8 cellular contexts compared by ENCODE assay signal in the genomic region with DNA sequence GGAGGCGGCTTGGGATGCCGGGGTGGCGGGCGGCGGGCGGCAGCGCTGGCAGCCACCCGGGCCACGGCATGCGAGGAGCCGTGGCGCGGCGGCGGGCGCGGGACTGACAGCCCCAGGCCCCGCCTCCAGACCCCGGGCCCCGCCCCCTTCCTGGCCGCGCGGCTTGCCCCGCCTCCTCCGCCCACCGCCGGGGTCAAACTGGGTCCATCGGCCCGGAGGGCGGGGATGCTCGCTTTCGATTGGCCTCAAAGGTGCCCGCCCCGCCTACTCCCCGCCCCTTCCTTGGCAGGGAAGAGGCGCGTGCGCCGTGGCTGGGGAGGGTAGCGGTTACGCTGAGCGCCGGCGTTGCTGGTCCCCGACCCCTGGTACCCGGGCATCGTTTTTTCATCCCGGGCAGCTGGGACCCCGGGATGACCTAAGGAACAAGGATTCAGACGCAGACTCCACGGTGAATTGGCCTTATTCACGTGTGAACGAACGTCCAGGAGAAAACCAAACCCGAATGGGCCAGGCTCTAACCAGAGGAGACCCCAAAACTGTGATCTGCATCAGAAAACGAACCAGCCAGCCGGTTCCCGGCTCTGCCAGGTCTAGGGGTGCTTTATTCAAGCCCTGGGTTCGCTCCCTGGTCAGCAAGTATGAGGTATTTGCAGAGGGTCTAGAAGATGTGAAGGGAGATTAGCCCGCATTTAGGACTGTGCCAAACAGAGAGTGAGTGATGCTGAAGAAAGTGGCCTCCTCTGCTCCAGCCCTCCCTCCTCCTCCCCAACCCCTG.
DNase-seq lines count a peak whose midpoint lies in the region; ATAC-seq lines count a peak whose summit lies in the region.

No MANE protein-coding gene starts in this region.

- DNase-seq in CMK (ENCODE audit: low read depth), result peak; percentile 82
- peak; percentile 91 for DNase-seq in HPDE6-E6E7 (ENCODE audit: extremely low spot score)
- peak; percentile 78 for DNase-seq in NCI-H82 treated with DMSO at 0.1 percent for 48 hours (lab: John Stamatoyannopoulos, UW; ENCODE audit: unreplicated experiment)
- DNase-seq in activated CD8-positive, alpha-beta memory T cell treated with anti-CD3 and anti-CD28 coated beads for 1 hour (ENCODE audit: extremely low read depth in 1 of 2, low read depth in 1 of 2), result peak; percentile 91 to 98
- peak; percentile 94 to 95 (median 95) for DNase-seq in effector memory CD4-positive, alpha-beta T cell
- peak; percentile 97 for DNase-seq in medulla oblongata (ENCODE audit: extremely low spot score)
- peak; percentile 98 to 99 (median 98) for DNase-seq in stimulated activated CD4-positive, alpha-beta T cell treated with anti-CD3 and anti-CD28 coated beads, TNF-alpha, amount 100 ng/mL, for 4 hours (ENCODE audit: low read depth in 3 of 3)

- H3K27ac ChIP-seq in effector memory CD4-positive, alpha-beta T cell (ENCODE audit: insufficient read depth, low read length, poor library complexity, severe bottlenecking), result peak overlapping the region; percentile 62

- no peaks in the 10 kb centered on the region for H3K36me3 ChIP-seq in effector memory CD4-positive, alpha-beta T cell (ENCODE audit: control insufficient read depth, insufficient read depth, low read length)

- peaks cover 17% of the 10 kb centered on the region for H3K4me1 ChIP-seq in effector memory CD4-positive, alpha-beta T cell (ENCODE audit: control insufficient read depth, insufficient read depth, low read length, poor library complexity, severe bottlenecking)

- no peaks in the 10 kb centered on the region for H3K9me3 ChIP-seq in effector memory CD4-positive, alpha-beta T cell (ENCODE audit: control insufficient read depth, low read length)

- ATAC-seq in GM19468 (IDR thresholded peaks at IDR 0.05; ENCODE audit: extremely low read depth, unreplicated experiment), result peak; percentile 86

- H3K4me3 ChIP-seq in effector memory CD4-positive, alpha-beta T cell (ENCODE audit: insufficient read depth, low read depth, low read length, poor library complexity, severe bottlenecking), result peak overlapping the region; percentile 92

- no peaks in the 10 kb centered on the region for H3K27me3 ChIP-seq in effector memory CD4-positive, alpha-beta T cell (replicated peaks; ENCODE audit: control insufficient read depth, insufficient read depth, low read length, poor library complexity, severe bottlenecking)

Comparison
In these comparisons a context has a peak if more than half of its experiments do, and no peak if none do; other contexts are left out.
1. Peak in every context shown above with its lines: DNase-seq, ATAC-seq, H3K4me3 ChIP-seq and H3K27ac ChIP-seq.